ENCODE assay signal across 8 cellular contexts in the genomic region with DNA sequence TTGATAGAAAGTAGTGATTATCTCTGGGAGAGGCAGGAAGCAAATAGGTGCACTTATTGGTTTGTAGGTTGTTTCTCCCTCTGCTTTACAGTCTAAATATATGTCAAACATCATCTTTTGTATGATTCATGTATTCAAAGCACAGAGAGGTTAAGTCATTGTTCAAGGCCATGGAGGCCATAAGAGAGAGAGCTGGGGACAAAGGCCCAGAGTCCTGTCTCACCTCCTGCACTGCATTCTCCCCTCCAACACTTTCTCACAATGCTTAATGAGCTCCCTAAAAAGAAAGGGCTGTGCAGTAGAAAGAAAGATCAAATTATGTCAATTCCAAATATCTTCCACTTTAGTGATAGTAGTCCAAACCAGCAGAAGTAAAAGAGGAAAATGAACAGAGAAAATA.
"Had no signal": no experiment of that assay in that cellular context is flagged by ENCODE, and none has a peak within 500 bp of the region (broad histone marks: within the 10 kb centered on the region; RNA-seq: fewer than 3 reads in every experiment).

No MANE protein-coding gene starts in this region.

- H3K4me3 ChIP-seq: GM12878 had no signal

- DNase-seq: GDM1, GF-D8 had no signal

- FAIRE-seq: G401.6, GM12878, GM12891, GM12892, GM18507, GM19239 had no signal

- ATAC-seq: GM12878 had no signal
